Comparison of ENCODE assay signal across 18 cellular contexts in the genomic region with DNA sequence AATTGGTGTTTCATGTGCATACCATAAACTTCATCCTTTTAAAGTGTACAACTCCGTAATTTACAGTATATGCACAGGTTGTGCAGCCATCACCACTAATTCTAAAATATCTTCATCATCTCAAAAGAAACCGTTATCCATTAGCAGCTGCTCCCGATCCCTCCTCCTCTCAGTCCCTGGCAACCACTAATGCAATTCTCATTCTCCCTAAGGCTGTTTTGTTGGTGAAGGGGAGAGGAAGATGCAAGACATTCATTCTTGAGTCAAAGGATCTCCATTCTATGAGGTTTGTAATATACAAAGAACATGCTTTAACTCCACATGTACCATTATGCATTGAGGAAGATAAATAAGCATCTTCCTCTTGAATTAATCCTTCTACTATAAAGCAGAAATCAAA. TPM values are rescaled to one million over a fixed set of nuclear protein-coding genes. Genes with fewer than 3 reads are reported as not detected.
"Had no signal": no experiment of that assay in that cellular context is flagged by ENCODE, and none has a peak within 500 bp of the region (broad histone marks: within the 10 kb centered on the region; RNA-seq: fewer than 3 reads in every experiment).

No MANE protein-coding gene starts in this region.

- H3K27ac Mint-ChIP-seq: activated naive CD8-positive, alpha-beta T cell treated with anti-CD3 and anti-CD28 coated beads for 36 hours; memory B cell had no signal

- H3K27ac ChIP-seq: dorsolateral prefrontal cortex, esophagus muscularis mucosa, pancreas, upper lobe of right lung had no signal

- H3K36me3 ChIP-seq: esophagus muscularis mucosa, heart left ventricle, pancreas, upper lobe of right lung had no signal

- H3K9me3 Mint-ChIP-seq: activated naive CD8-positive, alpha-beta T cell treated with anti-CD3 and anti-CD28 coated beads for 36 hours; memory B cell had no signal

- FAIRE-seq: bronchial epithelial cell, endometrium, pancreas had no signal

- DNase-seq: activated gamma-delta T cell treated with Interleukin-2 at 50 U/mL for 16 hours; activated naive CD8-positive, alpha-beta T cell treated with anti-CD3 and anti-CD28 coated beads for 36 hours; activated T-cell treated with anti-CD3 and anti-CD28 coated beads, Interleukin-2, amount 50 U/mL, for 48 hours; anterior cingulate cortex; dorsolateral prefrontal cortex; heart left ventricle; pancreas; stimulated activated CD4-positive, alpha-beta T cell treated with anti-CD3 and anti-CD28 coated beads, Interleukin-2, amount 100 ng/mL, for 48 hours; stimulated activated CD8-positive, alpha-beta memory T cell treated with anti-CD3 and anti-CD28 coated beads, Interleukin-4, amount 100 ng/mL, for 48 hours; stimulated activated naive CD8-positive, alpha-beta T cell treated with anti-CD3 and anti-CD28 coated beads, Interleukin-15, Interleukin-2, amounts not matched to agents 100 U/mL and 50 U/mL, for 24 hours; upper lobe of right lung had no signal

- H3K9me3 ChIP-seq: esophagus muscularis mucosa, heart left ventricle, pancreas, upper lobe of right lung had no signal

- H3K27me3 ChIP-seq: dorsolateral prefrontal cortex, esophagus muscularis mucosa, heart left ventricle, pancreas, upper lobe of right lung had no signal

- H3K4me3 ChIP-seq: dorsolateral prefrontal cortex, esophagus muscularis mucosa, heart left ventricle, pancreas, upper lobe of right lung had no signal

- H3K27me3 Mint-ChIP-seq: activated naive CD8-positive, alpha-beta T cell treated with anti-CD3 and anti-CD28 coated beads for 36 hours; memory B cell had no signal

- ATAC-seq: heart left ventricle; left lobe of liver; pancreas; stimulated activated naive CD8-positive, alpha-beta T cell treated with anti-CD3 and anti-CD28 coated beads, Interleukin-15, Interleukin-2, amounts not matched to agents 100 U/mL and 50 U/mL, for 24 hours; upper lobe of right lung had no signal

- H3K4me3 Mint-ChIP-seq: activated naive CD8-positive, alpha-beta T cell treated with anti-CD3 and anti-CD28 coated beads for 36 hours; memory B cell had no signal

RNA-seq across cellular contexts. Expression of a gene that starts 48.6 kb away (rescaled TPM):
- total RNA-seq: activated naive CD8-positive, alpha-beta T cell treated with anti-CD3 and anti-CD28 coated beads for 36 hours; esophagus muscularis mucosa; heart left ventricle; left lobe of liver; T-helper 2 cell treated with Interferon-gamma antibody and Interleukin-4, amounts not matched to agents 100 ng/mL and 5 ng/mL, for 36 hours; upper lobe of right lung had no signal
- polyA plus RNA-seq: heart left ventricle, neural cell, pancreas had no signal
